21 cellular contexts compared by ENCODE assay signal in genomic region chr4:55611358-55612059, GRCh38. TPM values are rescaled to one million over a fixed set of nuclear protein-coding genes. Genes with fewer than 3 reads are reported as not detected.
"Had no signal": no experiment of that assay in that cellular context is flagged by ENCODE, and none has a peak within 500 bp of the region (broad histone marks: within the 10 kb centered on the region; RNA-seq: fewer than 3 reads in every experiment).

No MANE protein-coding gene starts in this region.

- H3K4me1 ChIP-seq: ascending aorta, gastrocnemius medialis, left ventricle myocardium inferior, sigmoid colon, thyroid gland, uterus had no signal

- ATAC-seq: activated CD8-positive, alpha-beta T cell treated with anti-CD3 and anti-CD28 coated beads, Interleukin-2, amount 10 ng/mL, durations not matched to agents 7 days and 5 days; gastrocnemius medialis; SK-N-SH treated with all-trans-retinoic acid at 6 μM for 48 hours had no signal

- H3K36me3 ChIP-seq: ascending aorta, gastrocnemius medialis, left ventricle myocardium inferior, sigmoid colon, thyroid gland, uterus had no signal

- H3K27me3 ChIP-seq: ascending aorta, gastrocnemius medialis, sigmoid colon, thyroid gland, uterus had no signal

- H3K9me3 ChIP-seq: ascending aorta, gastrocnemius medialis, left ventricle myocardium inferior, sigmoid colon, thyroid gland, uterus had no signal

- H3K27ac ChIP-seq: ascending aorta, gastrocnemius medialis, left ventricle myocardium inferior, sigmoid colon, thyroid gland, uterus had no signal

- DNase-seq: activated CD4-positive, alpha-beta T cell treated with anti-CD3 and anti-CD28 coated beads, Interleukin-2, amount 10 ng/mL, durations not matched to agents 24 days and 14 days; activated CD4-positive, CD25-positive, alpha-beta regulatory T cell; activated CD8-positive, alpha-beta T cell treated with anti-CD3 and anti-CD28 coated beads, Interleukin-2, amount 10 ng/mL, durations not matched to agents 7 days and 5 days; activated effector memory CD4-positive, alpha-beta T cell treated with Interleukin-2 at 50 U/mL for 16 hours; activated naive CD4-positive, alpha-beta T cell treated with anti-CD3 and anti-CD28 coated beads, Interleukin-2, amount 10 ng/mL, durations not matched to agents 7 days and 5 days; activated T-cell treated with anti-CD3 and anti-CD28 coated beads, Interleukin-2, amount 50 U/mL, for 24 hours; effector CD8-positive, alpha-beta T cell; gastrocnemius medialis; head of caudate nucleus; left ventricle myocardium inferior; sigmoid colon; stimulated activated naive CD4-positive, alpha-beta T cell treated with Interleukin-2 at 50 U/mL for 16 hours; T-helper 1 cell; T1000; thyroid gland; uterus had no signal

- H3K4me3 ChIP-seq: ascending aorta, gastrocnemius medialis, left ventricle myocardium inferior, sigmoid colon, thyroid gland, uterus had no signal

RNA-seq across cellular contexts. Expression of gene PDCL2, which starts 19.5 kb away (rescaled TPM):
- total RNA-seq: activated CD4-positive, alpha-beta T cell treated with anti-CD3 and anti-CD28 coated beads, Interleukin-2, amount 10 ng/mL, durations not matched to agents 24 days and 14 days; activated CD8-positive, alpha-beta T cell treated with anti-CD3 and anti-CD28 coated beads, Interleukin-2, amount 10 ng/mL, durations not matched to agents 7 days and 5 days; ascending aorta; chondrocyte; gastrocnemius medialis; left ventricle myocardium inferior; renal cortical epithelial cell; sigmoid colon; subcutaneous adipose tissue; thyroid gland; uterus had no signal
- polyA plus RNA-seq: sigmoid colon had no signal

RNA-seq across cellular contexts. Expression of gene NMU, which starts 24.6 kb away (rescaled TPM):
- total RNA-seq: activated CD4-positive, alpha-beta T cell treated with anti-CD3 and anti-CD28 coated beads, Interleukin-2, amount 10 ng/mL, durations not matched to agents 24 days and 14 days; activated CD8-positive, alpha-beta T cell treated with anti-CD3 and anti-CD28 coated beads, Interleukin-2, amount 10 ng/mL, durations not matched to agents 7 days and 5 days; ascending aorta; gastrocnemius medialis; left ventricle myocardium inferior; renal cortical epithelial cell; subcutaneous adipose tissue had no signal
